ENCODE assay signal across 1 cellular context in the genomic region with DNA sequence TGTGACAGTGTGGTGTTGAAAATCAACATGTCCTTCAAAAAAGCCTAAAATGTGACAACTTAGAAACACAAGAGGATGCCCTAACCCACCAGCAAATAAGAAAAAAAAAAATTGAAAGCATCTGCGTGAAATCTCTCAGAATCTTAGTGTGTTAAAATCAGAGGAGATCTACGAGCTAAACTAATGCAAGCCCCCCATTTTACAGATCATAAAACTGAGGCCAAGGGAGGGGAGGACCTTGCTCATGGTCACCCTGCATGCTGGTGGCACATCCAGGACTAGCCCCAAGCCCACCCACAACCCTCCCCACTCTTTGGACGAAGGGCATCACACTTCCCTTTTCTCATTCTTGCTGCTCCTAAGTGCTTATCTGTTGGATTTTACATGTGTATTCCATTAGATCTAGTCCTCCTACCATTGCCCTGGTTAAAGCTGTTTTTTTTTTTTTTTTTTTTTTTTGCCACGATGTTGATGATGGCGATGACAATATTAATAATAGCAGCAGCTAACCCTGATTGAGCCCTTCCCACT.
TF ChIP-seq lines count a peak whose summit lies in the region.

No MANE protein-coding gene starts in this region.

TF ChIP-seq in SK-N-SH, 30 proteins besides CTCF, POLR2A, EP300 and RAD21 (continued from another document):
- no peak for TF ChIP-seq NRF1 (IDR thresholded peaks at IDR 0.05; ENCODE audit: low read depth, low read length)
